ENCODE assay signal across 8 cellular contexts in genomic region chr19:18939922-18940775, GRCh38. TPM values are rescaled to one million over a fixed set of nuclear protein-coding genes. Genes with fewer than 3 reads are reported as not detected.
DNase-seq lines count a peak whose midpoint lies in the region; ATAC-seq lines count a peak whose summit lies in the region.

No MANE protein-coding gene starts in this region.

- no peak overlapping the region for H3K27ac Mint-ChIP-seq in activated T-cell treated with anti-CD3 and anti-CD28 coated beads, Interleukin-2, amount 50 U/mL, for 72 hours

- H3K36me3 Mint-ChIP-seq in activated T-cell treated with anti-CD3 and anti-CD28 coated beads, Interleukin-2, amount 50 U/mL, for 72 hours (ENCODE audit: insufficient read depth in 2 of 2), result no peaks in the 10 kb centered on the region

- peak overlapping the region; percentile 79 to 80 for H3K4me3 Mint-ChIP-seq in activated T-cell treated with anti-CD3 and anti-CD28 coated beads, Interleukin-2, amount 50 U/mL, for 72 hours

- intact Hi-C loops in Right ventricle myocardium superior (cut with DNase I), result no loop called here

- peaks cover 10% of the 10 kb centered on the region for H3K4me1 Mint-ChIP-seq in activated T-cell treated with anti-CD3 and anti-CD28 coated beads, Interleukin-2, amount 50 U/mL, for 72 hours (ENCODE audit: low read depth)

- H3K27me3 Mint-ChIP-seq in activated T-cell treated with anti-CD3 and anti-CD28 coated beads, Interleukin-2, amount 50 U/mL, for 72 hours (ENCODE audit: low read depth), result peaks cover 27% of the 10 kb centered on the region

- peak; percentile 22 for DNase-seq in stimulated activated CD4-positive, alpha-beta T cell treated with anti-CD3 and anti-CD28 coated beads, Interleukin-15, amount 100 ng/mL, for 24 hours
- no peak for DNase-seq in stimulated activated CD4-positive, alpha-beta T cell treated with anti-CD3 and anti-CD28 coated beads, Interleukin-1b, Interleukin-23, amount 100 ng/mL, for 48 hours
- DNase-seq in activated T-cell treated with anti-CD3 and anti-CD28 coated beads, Interleukin-2, amount 50 U/mL, for 72 hours, result peak; percentile 29 to 32
- peak; percentile 57 for DNase-seq in Right ventricle myocardium superior
- peak; percentile 11 for DNase-seq in occipital lobe (lab: John Stamatoyannopoulos, UW)

- ATAC-seq in activated T-cell treated with anti-CD3 and anti-CD28 coated beads, Interleukin-2, amount 50 U/mL, for 72 hours (replicated peaks in 1 of 2), result peak in 1 of 2 donors; percentile 42
- ATAC-seq in Right ventricle myocardium superior (ENCODE audit: poor library complexity) (peak; percentile 32), GM19395 (IDR thresholded peaks at IDR 0.05; ENCODE audit: unreplicated experiment) (no peak), GM21737 (IDR thresholded peaks at IDR 0.05; ENCODE audit: unreplicated experiment) (no peak), GM21390 (IDR thresholded peaks at IDR 0.05; ENCODE audit: unreplicated experiment) (no peak)

- H3K9me3 Mint-ChIP-seq in activated T-cell treated with anti-CD3 and anti-CD28 coated beads, Interleukin-2, amount 50 U/mL, for 72 hours, result no peaks in the 10 kb centered on the region

RNA-seq across cellular contexts. Expression of gene HOMER3, which starts 0.9 kb away (rescaled TPM):
- total RNA-seq in activated T-cell treated with anti-CD3 and anti-CD28 coated beads, Interleukin-2, amount 50 U/mL, for 72 hours, result 1 to 10 TPM in 1 of 2 donors, under 1 TPM in 1; 0.86 to 1.8 TPM
- total RNA-seq in Right ventricle myocardium superior (9.9 TPM), occipital lobe (12.8 TPM)

RNA-seq across cellular contexts. Expression of gene DDX49, which starts 20.6 kb away (rescaled TPM):
- 10 to 100 TPM; 46.4 to 68.5 TPM for total RNA-seq in activated T-cell treated with anti-CD3 and anti-CD28 coated beads, Interleukin-2, amount 50 U/mL, for 72 hours
- 19.2 TPM for total RNA-seq in Right ventricle myocardium superior
- total RNA-seq in occipital lobe, result 45.7 TPM

RNA-seq across cellular contexts. Expression of gene COPE, which starts 21.0 kb away (rescaled TPM):
- total RNA-seq in activated T-cell treated with anti-CD3 and anti-CD28 coated beads, Interleukin-2, amount 50 U/mL, for 72 hours, result 100 to 1,000 TPM; 191 to 222 TPM
- total RNA-seq in Right ventricle myocardium superior (121 TPM), occipital lobe (78.3 TPM)

RNA-seq across cellular contexts. Expression of gene CERS1, which starts 44.2 kb away (rescaled TPM):
- not detected for total RNA-seq in activated T-cell treated with anti-CD3 and anti-CD28 coated beads, Interleukin-2, amount 50 U/mL, for 72 hours
- 0.24 TPM for total RNA-seq in Right ventricle myocardium superior
- 23.4 TPM for total RNA-seq in occipital lobe
